14 cellular contexts compared by ENCODE assay signal in genomic region chr3:113659996-113660395, GRCh38. TPM values are rescaled to one million over a fixed set of nuclear protein-coding genes. Genes with fewer than 3 reads are reported as not detected.
DNase-seq lines count a peak whose midpoint lies in the region; ATAC-seq and TF ChIP-seq lines count a peak whose summit lies in the region.
"Had no signal": no experiment of that assay in that cellular context is flagged by ENCODE, and none has a peak within 500 bp of the region (broad histone marks: within the 10 kb centered on the region; RNA-seq: fewer than 3 reads in every experiment).

No MANE protein-coding gene starts in this region.

- H3K9ac ChIP-seq in OCI-LY1 (ENCODE audit: low read length) = no peak overlapping the region

- no peaks in the 10 kb centered on the region for H3K9me2 ChIP-seq in OCI-LY1 (ENCODE audit: low read depth, low read length)

- H3K4me2 ChIP-seq in OCI-LY1 (ENCODE audit: low read length) = peak overlapping the region; percentile 35; the same call in 1 of the 2 replicates
- H3K4me2 ChIP-seq: PC-9 had no signal

- no peaks in the 10 kb centered on the region for H3K79me2 ChIP-seq in OCI-LY1 (ENCODE audit: insufficient read depth, low read length)

- H3K36me3 Mint-ChIP-seq in CD4-positive, CD25-positive, alpha-beta regulatory T cell = peaks cover 87% of the 10 kb centered on the region
- H3K36me3 Mint-ChIP-seq in stimulated activated effector memory CD8-positive, alpha-beta T cell treated with anti-CD3 and anti-CD28 coated beads, Interleukin-12 subunit alpha, Interleukin-12 subunit beta, amount 100 ng/mL, for 72 hours = peaks cover 51% of the 10 kb centered on the region

- no peak for TF ChIP-seq CTCF in OCI-LY1 (IDR thresholded peaks at IDR 0.05; ENCODE audit: low read length)
- TF ChIP-seq CTCF in spleen (IDR thresholded peaks at IDR 0.05 in 8 of 11, conservative IDR thresholded peaks at IDR 0.05 in 3 of 11) = no peak

- no peaks in the 10 kb centered on the region for H3K27me3 ChIP-seq in CD4-positive, CD25-positive, alpha-beta regulatory T cell (ENCODE audit: control insufficient read depth, insufficient read depth, low read length)
- no peaks in the 10 kb centered on the region for H3K27me3 ChIP-seq in OCI-LY1 (ENCODE audit: insufficient read depth, low read length)
- H3K27me3 ChIP-seq in spleen (replicated peaks in 1 of 7) = no peaks in the 10 kb centered on the region
- H3K27me3 ChIP-seq: MG63 had no signal

- H3K36me3 ChIP-seq in CD4-positive, CD25-positive, alpha-beta regulatory T cell (ENCODE audit: control insufficient read depth, insufficient read depth, low read length) = peaks cover 66% of the 10 kb centered on the region
- H3K36me3 ChIP-seq in OCI-LY1 (ENCODE audit: insufficient read depth, low read length) = 0 out of 2 replicates have a peak, but pooled peaks cover 6% of the 10 kb centered on the region
- H3K36me3 ChIP-seq in spleen = peaks cover 0 to 96% (median 45%) of the 10 kb centered on the region in 6 donors

- peaks cover 0 to 8% (median 6%) of the 10 kb centered on the region in 4 donors for H3K4me1 Mint-ChIP-seq in CD4-positive, CD25-positive, alpha-beta regulatory T cell
- H3K4me1 Mint-ChIP-seq in stimulated activated effector memory CD8-positive, alpha-beta T cell treated with anti-CD3 and anti-CD28 coated beads, Interleukin-12 subunit alpha, Interleukin-12 subunit beta, amount 100 ng/mL, for 72 hours = peaks cover 11% of the 10 kb centered on the region

- no peak overlapping the region for H3K27ac ChIP-seq in CD4-positive, CD25-positive, alpha-beta regulatory T cell (ENCODE audit: insufficient read depth, low read length, poor library complexity, severe bottlenecking)
- H3K27ac ChIP-seq in OCI-LY1 (ENCODE audit: low read depth, low read length, poor library complexity, severe bottlenecking) (peak overlapping the region; percentile 90), spleen (peak overlapping the region; percentile 26 to 84 (median 48))
- H3K27ac ChIP-seq: PC-9 had no signal

- 54 to 86% (median 75%) methylated on average over 1 of the region's 1 CpG for WGBS in spleen, 5 donors

- no peak overlapping the region for H3K4me3 Mint-ChIP-seq in CD4-positive, CD25-positive, alpha-beta regulatory T cell
- no peak overlapping the region for H3K4me3 Mint-ChIP-seq in stimulated activated effector memory CD8-positive, alpha-beta T cell treated with anti-CD3 and anti-CD28 coated beads, Interleukin-12 subunit alpha, Interleukin-12 subunit beta, amount 100 ng/mL, for 72 hours
- H3K4me3 Mint-ChIP-seq: HFFc6 had no signal

- no peaks in the 10 kb centered on the region for H3K9me3 ChIP-seq in CD4-positive, CD25-positive, alpha-beta regulatory T cell (ENCODE audit: control insufficient read depth in 2 of 2, low read length in 2 of 2)
- no peaks in the 10 kb centered on the region for H3K9me3 ChIP-seq in OCI-LY1 (ENCODE audit: low read length)
- H3K9me3 ChIP-seq in spleen = no peaks in the 10 kb centered on the region
- H3K9me3 ChIP-seq: MG63 had no signal

- no peak overlapping the region for H2AFZ ChIP-seq in OCI-LY1 (ENCODE audit: low read length)
- H2AFZ ChIP-seq: PC-9 had no signal

- no peaks in the 10 kb centered on the region for H3F3A ChIP-seq in OCI-LY1 (ENCODE audit: insufficient read depth, low read length)

- peaks cover 0 to 5% (median 0%) of the 10 kb centered on the region in 7 donors for H3K9me3 Mint-ChIP-seq in CD4-positive, CD25-positive, alpha-beta regulatory T cell
- no peaks in the 10 kb centered on the region for H3K9me3 Mint-ChIP-seq in stimulated activated effector memory CD8-positive, alpha-beta T cell treated with anti-CD3 and anti-CD28 coated beads, Interleukin-12 subunit alpha, Interleukin-12 subunit beta, amount 100 ng/mL, for 72 hours
- H3K9me3 Mint-ChIP-seq: HFFc6 had no signal

- no peak for ATAC-seq in CD4-positive, CD25-positive, alpha-beta regulatory T cell (ENCODE audit: low read depth in 2 of 2)
- ATAC-seq in stimulated activated effector memory CD8-positive, alpha-beta T cell treated with anti-CD3 and anti-CD28 coated beads, Interleukin-12 subunit alpha, Interleukin-12 subunit beta, amount 100 ng/mL, for 72 hours = no peak
- no peak for ATAC-seq in HG03095 (IDR thresholded peaks at IDR 0.05; ENCODE audit: unreplicated experiment)

- H3K4me3 ChIP-seq in CD4-positive, CD25-positive, alpha-beta regulatory T cell (ENCODE audit: low read depth, low read length) = no peak overlapping the region
- H3K4me3 ChIP-seq in OCI-LY1 (ENCODE audit: low read depth, low read length, poor library complexity, severe bottlenecking) = peak overlapping the region; percentile 15
- no peak overlapping the region for H3K4me3 ChIP-seq in spleen
- H3K4me3 ChIP-seq: MG63, PC-9 had no signal

- DNase-seq in CD4-positive, CD25-positive, alpha-beta regulatory T cell = no peak
- DNase-seq in myocyte (ENCODE audit: low read depth) = peak; percentile 91
- DNase-seq in spleen = no peak
- DNase-seq in stimulated activated effector memory CD8-positive, alpha-beta T cell treated with anti-CD3 and anti-CD28 coated beads, Interleukin-12 subunit alpha, Interleukin-12 subunit beta, amount 100 ng/mL, for 72 hours (ENCODE audit: low spot score in 2 of 2) = no peak
- no peak for DNase-seq in NCI-H2107 (lab: John Stamatoyannopoulos, UW)
- DNase-seq: HFFc6, Karpas-422, MG63, NCI-H1105, NCI-H1694, NCI-H748 treated with DMSO at 0.1 percent for 48 hours, PC-9 had no signal

- TF ChIP-seq POLR2A in spleen (IDR thresholded peaks at IDR 0.05) = no peak

- H3K4me1 ChIP-seq in CD4-positive, CD25-positive, alpha-beta regulatory T cell (ENCODE audit: control insufficient read depth, insufficient read depth, low read length, poor library complexity, severe bottlenecking) = no peaks in the 10 kb centered on the region
- peaks cover 37% of the 10 kb centered on the region for H3K4me1 ChIP-seq in OCI-LY1 (ENCODE audit: insufficient read depth, low read length, severe bottlenecking)
- peaks cover 0 to 44% (median 8%) of the 10 kb centered on the region in 6 donors for H3K4me1 ChIP-seq in spleen

- no peaks in the 10 kb centered on the region for H4K20me1 ChIP-seq in OCI-LY1 (ENCODE audit: insufficient read depth, low read length)

- peak overlapping the region in 2 of 3 donors; percentile 21 to 77 for H3K27ac Mint-ChIP-seq in CD4-positive, CD25-positive, alpha-beta regulatory T cell
- H3K27ac Mint-ChIP-seq in stimulated activated effector memory CD8-positive, alpha-beta T cell treated with anti-CD3 and anti-CD28 coated beads, Interleukin-12 subunit alpha, Interleukin-12 subunit beta, amount 100 ng/mL, for 72 hours = no peak overlapping the region
- H3K27ac Mint-ChIP-seq: HFFc6 had no signal

- H3K27me3 Mint-ChIP-seq in CD4-positive, CD25-positive, alpha-beta regulatory T cell = no peaks in the 10 kb centered on the region

- intact Hi-C loops in spleen (cut with DNase I; ENCODE audit: low total_unique reads) = no loop called here

RNA-seq across cellular contexts. Expression of gene USF3, which starts 36.4 kb away (rescaled TPM):
- 32.8 TPM for total RNA-seq in CD4-positive, CD25-positive, alpha-beta regulatory T cell
- polyA plus RNA-seq in CD4-positive, CD25-positive, alpha-beta regulatory T cell = 1 to 10 TPM; 3.1 to 4.3 (median 3.4) TPM
- total RNA-seq in myocyte (22.5 and 23.7 TPM in 2 replicates), spleen (10 to 100 TPM; 23.9 to 36.0 (median 28.4) TPM)
- polyA plus RNA-seq in myocyte (2012) = 4.6 TPM
- 1 to 10 TPM; 5.5 to 8.2 (median 7.0) TPM for polyA plus RNA-seq in spleen
